ENCODE assay signal across 8 cellular contexts in genomic region chr3:12175844-12176453, GRCh38. TPM values are rescaled to one million over a fixed set of nuclear protein-coding genes. Genes with fewer than 3 reads are reported as not detected.
DNase-seq lines count a peak whose midpoint lies in the region; ATAC-seq and TF ChIP-seq lines count a peak whose summit lies in the region.

No MANE protein-coding gene starts in this region.

- TF ChIP-seq CTCF in BE2C (IDR thresholded peaks at IDR 0.05; ENCODE audit: low read depth, low read length): peak; percentile 68

- peaks cover 21% of the 10 kb centered on the region for H3K36me3 ChIP-seq in BE2C

- H3K4me1 ChIP-seq in BE2C: no peaks in the 10 kb centered on the region

- ATAC-seq in GM18861 (IDR thresholded peaks at IDR 0.05; ENCODE audit: unreplicated experiment) (peak; percentile 68), HG03520 (IDR thresholded peaks at IDR 0.05; ENCODE audit: unreplicated experiment) (peak; percentile 75)
- no peak for ATAC-seq in activated CD4-positive, CD25-positive, alpha-beta regulatory T cell treated with anti-CD3 and anti-CD28 coated beads, Interleukin-2, amount 50 U/mL, for 24 hours

- no peak overlapping the region for H3K4me3 ChIP-seq in BE2C (ENCODE audit: low read depth, low read length)

- DNase-seq in BE2C (peak; percentile 41), UCSD-AML1 (lab: John Stamatoyannopoulos, UW; ENCODE audit: unreplicated experiment) (peak; percentile 48), fibroblast of the conjunctiva (ENCODE audit: low read depth) (peak; percentile 53), nucleus accumbens (lab: John Stamatoyannopoulos, UW) (peak in 31 of 56 donors; percentile 2 to 74 (median 27)), NCI-H774 (lab: John Stamatoyannopoulos, UW) (no peak)

- H3K9me3 ChIP-seq in BE2C: no peaks in the 10 kb centered on the region

- H3K27me3 ChIP-seq in BE2C: no peaks in the 10 kb centered on the region

RNA-seq across cellular contexts. Expression of gene TIMP4, which starts 17.2 kb away (rescaled TPM):
- polyA plus RNA-seq in BE2C (2012; ENCODE audit: insufficient read depth, insufficient read length, low read depth): not detected

Comparison
In these comparisons a context has a peak if more than half of its experiments do, and no peak if none do; other contexts are left out.
1. ATAC-seq: peak in GM18861 (single experiment) and HG03520 (single experiment); none in activated CD4-positive, CD25-positive, alpha-beta regulatory T cell treated with anti-CD3 and anti-CD28 coated beads, Interleukin-2, amount 50 U/mL, for 24 hours (0 of 2).